23 cellular contexts compared by ENCODE assay signal in genomic region chr7:107355616-107356015, GRCh38.
A peak's percentile ranks its signal among the peaks of the same experiment; 100 is the strongest.
DNase-seq lines count a peak whose midpoint lies in the region; TF ChIP-seq lines count a peak whose summit lies in the region.
"Had no signal": no experiment of that assay in that cellular context is flagged by ENCODE, and none has a peak within 500 bp of the region (broad histone marks: within the 10 kb centered on the region; RNA-seq: fewer than 3 reads in every experiment).

No MANE protein-coding gene starts in this region.

- no peak overlapping the region for H3K4me3 ChIP-seq in SJSA1
- no peak overlapping the region for H3K4me3 ChIP-seq in fibroblast of the aortic adventitia (ENCODE audit: low read depth, low read length)
- H3K4me3 ChIP-seq: ascending aorta, GM23338, lung, psoas muscle, spleen, thoracic aorta had no signal

- H3K36me3 ChIP-seq in SJSA1, result 0 out of 2 replicates have a peak, but pooled peaks cover 8% of the 10 kb centered on the region

- no peaks in the 10 kb centered on the region for H3K9me3 ChIP-seq in SJSA1 (replicated peaks)
- H3K9me3 ChIP-seq: ascending aorta, psoas muscle, thoracic aorta had no signal

- peak overlapping the region; percentile 71 for H3K27ac ChIP-seq in SJSA1
- H3K27ac ChIP-seq: ascending aorta, psoas muscle, spleen, thoracic aorta, WERI-Rb-1 had no signal

- DNase-seq in EL, result peak; percentile 52
- DNase-seq in SJSA1 (ENCODE audit: low read depth in 1 of 2, low spot score in 2 of 2), result peak in 1 of 2 experiments; percentile 58
- peak; percentile 16 for DNase-seq in fibroblast of the aortic adventitia (ENCODE audit: low read depth)
- DNase-seq in pons (ENCODE audit: low spot score), result peak; percentile 60
- no peak for DNase-seq in NOMO-1 treated with DMSO at 0.1 percent for 48 hours (lab: John Stamatoyannopoulos, UW; ENCODE audit: unreplicated experiment)
- no peak for DNase-seq in NK-92 (lab: John Stamatoyannopoulos, UW; ENCODE audit: unreplicated experiment)
- no peak for DNase-seq in SIG-M5 treated with dmso at 0.1 percent for 504 hours (lab: John Stamatoyannopoulos, UW; ENCODE audit: unreplicated experiment)
- no peak for DNase-seq in dermis blood vessel endothelial cell
- DNase-seq: activated CD4-positive, alpha-beta T cell treated with anti-CD3 and anti-CD28 coated beads, Interleukin-2, amount 50 U/mL, for 48 hours; activated naive CD4-positive, alpha-beta T cell; C1 segment of cervical spinal cord; cortex of kidney; DMS153; naive thymus-derived CD8-positive, alpha-beta T cell; NCI-H1930; psoas muscle; Right ventricle myocardium superior; spleen; WERI-Rb-1 had no signal

- no peaks in the 10 kb centered on the region for H3K27me3 ChIP-seq in SJSA1 (replicated peaks)
- H3K27me3 ChIP-seq: ascending aorta, spleen had no signal

- no peak for TF ChIP-seq CTCF in fibroblast of the aortic adventitia (IDR thresholded peaks at IDR 0.05; ENCODE audit: insufficient read depth, low read length)

- peaks cover 20% of the 10 kb centered on the region for H3K4me1 ChIP-seq in SJSA1 (replicated peaks)
- H3K4me1 ChIP-seq: ascending aorta, psoas muscle, spleen had no signal

Comparison
In these comparisons a context has a peak if more than half of its experiments do, and no peak if none do; other contexts are left out.
1. DNase-seq: peak in EL (single experiment), fibroblast of the aortic adventitia (single experiment) and pons (single experiment); none in NOMO-1 treated with DMSO at 0.1 percent for 48 hours (single experiment), NK-92 (single experiment), SIG-M5 treated with dmso at 0.1 percent for 504 hours (single experiment) and dermis blood vessel endothelial cell (single experiment).